Comparison of ENCODE assay signal across 7 cellular contexts in the genomic region with DNA sequence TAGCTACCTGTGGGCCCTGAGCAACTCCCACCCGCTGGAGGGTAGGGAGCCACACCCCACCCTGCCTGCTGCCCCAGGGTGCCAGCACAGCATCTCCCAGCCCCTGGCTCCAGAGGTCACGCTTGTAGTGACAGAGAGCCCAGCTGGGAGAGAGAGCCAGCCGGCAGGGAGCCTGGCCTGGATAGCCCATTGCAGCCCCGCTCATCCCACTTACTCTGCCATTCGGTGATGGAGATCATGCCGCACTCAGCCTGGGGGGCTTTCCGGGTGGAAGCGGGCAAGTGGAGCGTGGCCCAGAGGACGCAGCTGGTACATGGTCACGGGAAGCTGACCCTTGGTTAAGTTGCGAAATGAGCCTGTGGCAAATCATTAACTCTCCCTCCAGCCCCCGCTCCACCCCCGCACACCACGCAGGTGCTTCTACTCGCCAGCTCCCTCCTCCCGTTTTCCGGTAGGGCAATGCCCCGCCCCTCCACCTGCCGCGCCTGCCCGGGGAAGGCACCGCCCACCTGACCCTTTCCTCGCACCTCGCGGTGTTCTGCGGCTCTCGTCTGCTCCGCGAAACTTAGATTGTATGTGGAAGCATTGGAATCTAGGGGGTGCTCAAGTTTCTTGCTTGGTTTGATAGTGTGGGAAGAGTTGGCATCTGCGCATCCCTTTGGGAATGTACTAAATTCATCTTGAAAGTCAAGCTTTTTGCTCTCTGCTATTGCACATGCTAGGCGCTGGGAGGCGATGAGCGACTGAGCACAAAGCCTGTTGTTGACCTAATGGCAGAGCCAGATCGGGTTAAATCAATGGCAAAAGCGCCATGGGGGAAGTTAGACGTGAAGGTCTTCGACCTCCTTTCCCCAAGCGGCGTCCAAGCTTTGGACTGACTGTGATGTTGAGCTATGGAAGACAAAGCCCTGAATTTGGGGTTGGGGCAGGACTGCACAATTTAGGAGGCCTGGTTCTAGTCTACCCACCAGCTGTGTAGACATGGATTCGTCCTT. TPM values are rescaled to one million over a fixed set of nuclear protein-coding genes. Genes with fewer than 3 reads are reported as not detected.
A peak's percentile ranks its signal among the peaks of the same experiment; 100 is the strongest.
DNase-seq lines count a peak whose midpoint lies in the region; ATAC-seq and TF ChIP-seq lines count a peak whose summit lies in the region.

TSS of gene GOLT1A (minus strand) at position 321 of the 995 bp plus-strand sequence. CDS start at position 239, 82 bp downstream.

- H3K27me3 ChIP-seq in adrenal gland (no peaks in the 10 kb centered on the region), cardiac muscle cell (peaks cover 9% of the 10 kb centered on the region), ovary (no peaks in the 10 kb centered on the region)

- TF ChIP-seq CTCF in adrenal gland (IDR thresholded peaks at IDR 0.05) (peak; percentile 28 to 79 (median 62)), cardiac muscle cell (IDR thresholded peaks at IDR 0.05; ENCODE audit: low read depth, low read length) (peak; percentile 89), ovary (IDR thresholded peaks at IDR 0.05) (peak in 2 of 3 donors; percentile 63 to 70)

- TF ChIP-seq POLR2A in adrenal gland (IDR thresholded peaks at IDR 0.05) (no peak), ovary (IDR thresholded peaks at IDR 0.05) (no peak)

- no peaks in the 10 kb centered on the region for H3K9me3 ChIP-seq in adrenal gland (replicated peaks in 1 of 3)
- H3K9me3 ChIP-seq in cardiac muscle cell (ENCODE audit: low read depth), result no peaks in the 10 kb centered on the region
- H3K9me3 ChIP-seq in ovary, result no peaks in the 10 kb centered on the region

- peak; percentile 76 for ATAC-seq in GM18498 (IDR thresholded peaks at IDR 0.05; ENCODE audit: unreplicated experiment)
- peak; percentile 86 for ATAC-seq in HG03354 (IDR thresholded peaks at IDR 0.05; ENCODE audit: poor library complexity, severe bottlenecking, unreplicated experiment)
- ATAC-seq in HG03280 (IDR thresholded peaks at IDR 0.05; ENCODE audit: unreplicated experiment), result no peak

- 10 to 14% (median 12%) methylated on average over 28 to 41 of the region's 41 CpGs for WGBS in adrenal gland, 4 donors
- 10 to 17% (median 11%) methylated on average over 40 to 41 of the region's 41 CpGs for WGBS in ovary, 3 donors

- H3K4me1 ChIP-seq in adrenal gland (replicated peaks in 1 of 2) (peaks cover 0 to 9% of the 10 kb centered on the region in 2 donors), cardiac muscle cell (ENCODE audit: low read depth) (no peaks in the 10 kb centered on the region), ovary (ENCODE audit: insufficient read depth) (no peaks in the 10 kb centered on the region)

- no peaks in the 10 kb centered on the region for H3K36me3 ChIP-seq in adrenal gland (replicated peaks in 1 of 2)
- no peaks in the 10 kb centered on the region for H3K36me3 ChIP-seq in cardiac muscle cell
- H3K36me3 ChIP-seq in ovary, result no peaks in the 10 kb centered on the region

- peak within 1 kb of the TSS in 1 of 4 donors; percentile 21 for H3K4me3 ChIP-seq in adrenal gland
- peak within 1 kb of the TSS; percentile 11 for H3K4me3 ChIP-seq in cardiac muscle cell
- H3K4me3 ChIP-seq in ovary, result peak within 1 kb of the TSS; percentile 12

- intact Hi-C loops in adrenal gland (cut with DNase I) (loop anchor here (5.0 kb wide), 1 partner anchor 148 kb away; no protein-coding TSS in a partner anchor), ovary (cut with DNase I) (loop anchor here (5.0 to 10.0 kb wide), 4 partner anchors 148 to 509 kb away; partner anchors contain the start of gene SNRPE (in 1 of the 4))

- TF ChIP-seq EP300 in ovary (IDR thresholded peaks at IDR 0.05), result no peak

- H3K27ac ChIP-seq in adrenal gland (no peak within 1 kb of the TSS), cardiac muscle cell (no peak within 1 kb of the TSS), ovary (no peak within 1 kb of the TSS)

- DNase-seq in RPMI7951 (ENCODE audit: low read depth), result peak; percentile 83
- peak; percentile 47 to 84 (median 68) for DNase-seq in adrenal gland
- peak; percentile 63 to 87 for DNase-seq in cardiac muscle cell (ENCODE audit: low read depth in 1 of 2, low spot score in 1 of 2)
- peak; percentile 50 to 71 (median 58) for DNase-seq in ovary

RNA-seq across cellular contexts. Expression of gene GOLT1A, which starts in this region (rescaled TPM):
- total RNA-seq in RPMI7951 (2014; rRNA removed; shearing (Covaris generic)), result not detected in 2 replicates
- total RNA-seq in adrenal gland (under 1 TPM in 1 of 8 donors, not detected in 7; 0.32 TPM), cardiac muscle cell (0.33 and 0.74 TPM in 2 replicates), ovary (1 to 10 TPM in 1 of 7 donors, under 1 TPM in 2, not detected in 4; 0.27 to 3.9 (median 0.41) TPM)
- polyA plus RNA-seq in adrenal gland (under 1 TPM in 2 of 3 donors, not detected in 1; 0.17 to 0.31 TPM), cardiac muscle cell (2.6 and 2.8 TPM in 2 replicates), ovary (not detected)

Comparison
In these comparisons a context has a peak if more than half of its experiments do, and no peak if none do; other contexts are left out.
1. Peak in DNase-seq in RPMI7951; RNA of the gene not detected or under 1 TPM.
2. Peak in DNase-seq in adrenal gland; RNA of the gene not detected or under 1 TPM.